ENCODE assay signal across 8 cellular contexts in genomic region chr6:43768983-43769525, GRCh38. TPM values are rescaled to one million over a fixed set of nuclear protein-coding genes. Genes with fewer than 3 reads are reported as not detected.
A peak's percentile ranks its signal among the peaks of the same experiment; 100 is the strongest.
DNase-seq lines count a peak whose midpoint lies in the region; ATAC-seq, FAIRE-seq and TF ChIP-seq lines count a peak whose summit lies in the region.

No MANE protein-coding gene starts in this region.

- H3K27me3 Mint-ChIP-seq in T-helper 1 cell treated with Interleukin-12 subunit alpha and Interleukin-12 subunit beta and Interleukin-4 antibody, amounts not matched to agents 30 μg/mL and 1 μg/mL, for 36 hours (ENCODE audit: low read depth), result no peaks in the 10 kb centered on the region
- H3K27me3 Mint-ChIP-seq in activated naive CD8-positive, alpha-beta T cell, result peaks cover 4% of the 10 kb centered on the region

- H3K4me1 ChIP-seq in kidney (ENCODE audit: control insufficient read depth in 1 of 2, insufficient read depth in 1 of 2, low read depth in 1 of 2, low read length in 2 of 2) (peaks cover 0 to under 1% of the 10 kb centered on the region in 2 donors), subcutaneous abdominal adipose tissue (ENCODE audit: control insufficient read depth in 5 of 5, insufficient read depth in 5 of 5, low read length in 5 of 5) (peaks cover 4 to 51% (median 37%) of the 10 kb centered on the region in 5 donors), foreskin keratinocyte (peaks cover 4% of the 10 kb centered on the region)

- ATAC-seq in foreskin keratinocyte, result no peak
- ATAC-seq in GM19035 (IDR thresholded peaks at IDR 0.05; ENCODE audit: unreplicated experiment), result no peak

- FAIRE-seq in kidney (lab: Jason Lieb, UNC), result no peak

- H3K9ac ChIP-seq in kidney (ENCODE audit: low read length in 2 of 2) (no peak overlapping the region), subcutaneous abdominal adipose tissue (ENCODE audit: low read length in 5 of 5) (peak overlapping the region in 2 of 5 donors; percentile 48 to 69)

- peaks cover 24% of the 10 kb centered on the region for H3K4me1 Mint-ChIP-seq in T-helper 1 cell treated with Interleukin-12 subunit alpha and Interleukin-12 subunit beta and Interleukin-4 antibody, amounts not matched to agents 30 μg/mL and 1 μg/mL, for 36 hours (ENCODE audit: low read depth)
- peaks cover 18% of the 10 kb centered on the region for H3K4me1 Mint-ChIP-seq in activated naive CD8-positive, alpha-beta T cell (ENCODE audit: low read depth)

- H3K36me3 Mint-ChIP-seq in T-helper 1 cell treated with Interleukin-12 subunit alpha and Interleukin-12 subunit beta and Interleukin-4 antibody, amounts not matched to agents 30 μg/mL and 1 μg/mL, for 36 hours (ENCODE audit: low read depth), result no peaks in the 10 kb centered on the region
- H3K36me3 Mint-ChIP-seq in activated naive CD8-positive, alpha-beta T cell, result no peaks in the 10 kb centered on the region

- H3K27ac Mint-ChIP-seq in T-helper 1 cell treated with Interleukin-12 subunit alpha and Interleukin-12 subunit beta and Interleukin-4 antibody, amounts not matched to agents 30 μg/mL and 1 μg/mL, for 36 hours, result peak overlapping the region; percentile 89
- H3K27ac Mint-ChIP-seq in activated naive CD8-positive, alpha-beta T cell, result peak overlapping the region; percentile 85

- H3K27me3 ChIP-seq in subcutaneous abdominal adipose tissue (ENCODE audit: control insufficient read depth in 5 of 5, insufficient read depth in 4 of 5, low read length in 5 of 5) (no peaks in the 10 kb centered on the region), foreskin keratinocyte (no peaks in the 10 kb centered on the region)

- intact Hi-C loops in kidney (cut with DNase I), result loop anchor here (5.0 to 10.0 kb wide), 2 partner anchors 104 to 313 kb away; no protein-coding TSS in a partner anchor

- DNase-seq in T-helper 1 cell, result no peak
- peak; percentile 85 for DNase-seq in kidney
- DNase-seq in activated CD4-positive, CD25-positive, alpha-beta regulatory T cell treated with anti-CD3 and anti-CD28 coated beads, Interleukin-2, amount 50 U/mL, for 72 hours, result no peak
- no peak for DNase-seq in foreskin keratinocyte

- no peak overlapping the region for H3K4me3 ChIP-seq in kidney (ENCODE audit: low read length in 2 of 2)
- H3K4me3 ChIP-seq in subcutaneous abdominal adipose tissue (ENCODE audit: low read depth in 1 of 5, low read length in 5 of 5), result peak overlapping the region in 2 of 5 donors; percentile 84 to 93

- H3K9me3 Mint-ChIP-seq in T-helper 1 cell treated with Interleukin-12 subunit alpha and Interleukin-12 subunit beta and Interleukin-4 antibody, amounts not matched to agents 30 μg/mL and 1 μg/mL, for 36 hours, result no peaks in the 10 kb centered on the region
- no peaks in the 10 kb centered on the region for H3K9me3 Mint-ChIP-seq in activated naive CD8-positive, alpha-beta T cell (ENCODE audit: low read depth)

- H3K4me3 Mint-ChIP-seq in T-helper 1 cell treated with Interleukin-12 subunit alpha and Interleukin-12 subunit beta and Interleukin-4 antibody, amounts not matched to agents 30 μg/mL and 1 μg/mL, for 36 hours, result peak overlapping the region; percentile 98
- H3K4me3 Mint-ChIP-seq in activated naive CD8-positive, alpha-beta T cell, result peak overlapping the region; percentile 97

- TF ChIP-seq CTCF in kidney (IDR thresholded peaks at IDR 0.05; ENCODE audit: borderline replicate concordance, extremely low read depth, insufficient read depth) (no peak), foreskin keratinocyte (conservative IDR thresholded peaks at IDR 0.05) (no peak)

- H3K27ac ChIP-seq in kidney (ENCODE audit: low read depth in 2 of 2, low read length in 2 of 2) (no peak overlapping the region), subcutaneous abdominal adipose tissue (ENCODE audit: low read depth, low read length) (peak overlapping the region; percentile 96), foreskin keratinocyte (no peak overlapping the region)

- no peaks in the 10 kb centered on the region for H3K9me3 ChIP-seq in kidney (ENCODE audit: control insufficient read depth in 1 of 2, low read length in 2 of 2)
- no peaks in the 10 kb centered on the region for H3K9me3 ChIP-seq in subcutaneous abdominal adipose tissue (ENCODE audit: control insufficient read depth in 5 of 5, low read length in 5 of 5)

- peaks cover 0 to 6% of the 10 kb centered on the region in 2 donors for H3K36me3 ChIP-seq in kidney (ENCODE audit: control insufficient read depth in 1 of 2, insufficient read depth in 2 of 2, low read length in 2 of 2)
- H3K36me3 ChIP-seq in subcutaneous abdominal adipose tissue (ENCODE audit: control insufficient read depth in 5 of 5, insufficient read depth in 5 of 5, low read length in 5 of 5), result no peaks in the 10 kb centered on the region

RNA-seq across cellular contexts. Expression of gene VEGFA, which starts 1.0 kb away (rescaled TPM):
- total RNA-seq in kidney (36.3 TPM), foreskin keratinocyte (88.6 and 89.7 TPM in 2 replicates)
- polyA plus RNA-seq in kidney (ENCODE audit: insufficient read depth, low read depth, low replicate concordance) (111 TPM), foreskin keratinocyte (42.5 and 48.3 TPM in 2 replicates)
